Comparison of ENCODE assay signal across 8 cellular contexts in genomic region chr11:119094816-119095065, GRCh38. TPM values are rescaled to one million over a fixed set of nuclear protein-coding genes. Genes with fewer than 3 reads are reported as not detected.
DNase-seq lines count a peak whose midpoint lies in the region; ATAC-seq and TF ChIP-seq lines count a peak whose summit lies in the region.

No MANE protein-coding gene starts in this region.

- no peaks in the 10 kb centered on the region for H3K27me3 Mint-ChIP-seq in activated T-cell treated with anti-CD3 and anti-CD28 coated beads, Interleukin-2, amount 50 U/mL, for 72 hours (ENCODE audit: low read depth)
- H3K27me3 Mint-ChIP-seq in nephron (ENCODE audit: low read depth), result peaks cover 3% of the 10 kb centered on the region

- peak overlapping the region; percentile 96 to 97 for H3K4me3 Mint-ChIP-seq in activated T-cell treated with anti-CD3 and anti-CD28 coated beads, Interleukin-2, amount 50 U/mL, for 72 hours
- peak overlapping the region; percentile 92 to 95 (median 94) for H3K4me3 Mint-ChIP-seq in nephron

- peaks cover 47% of the 10 kb centered on the region for H3K4me1 Mint-ChIP-seq in activated T-cell treated with anti-CD3 and anti-CD28 coated beads, Interleukin-2, amount 50 U/mL, for 72 hours (ENCODE audit: low read depth)
- H3K4me1 Mint-ChIP-seq in nephron, result peaks cover 42% of the 10 kb centered on the region

- ATAC-seq in GM21526 (IDR thresholded peaks at IDR 0.05; ENCODE audit: low FRiP score, unreplicated experiment), result peak; percentile 25
- ATAC-seq in activated T-cell treated with anti-CD3 and anti-CD28 coated beads, Interleukin-2, amount 50 U/mL, for 72 hours (replicated peaks in 1 of 2), result peak; percentile 27 to 29

- TF ChIP-seq CTCF in foreskin fibroblast (IDR thresholded peaks at IDR 0.05; ENCODE audit: low read depth, low read length) (peak; percentile 77), nephron (IDR thresholded peaks at IDR 0.05; ENCODE audit: unreplicated experiment in 3 of 3) (peak; percentile 57 to 80 (median 64))

- no peaks in the 10 kb centered on the region for H3K9me3 Mint-ChIP-seq in activated T-cell treated with anti-CD3 and anti-CD28 coated beads, Interleukin-2, amount 50 U/mL, for 72 hours
- no peaks in the 10 kb centered on the region for H3K9me3 Mint-ChIP-seq in nephron

- peak overlapping the region; percentile 70 to 83 for H3K4me3 ChIP-seq in foreskin fibroblast (ENCODE audit: low read depth in 1 of 2, low read length in 2 of 2)

- H3K36me3 Mint-ChIP-seq in activated T-cell treated with anti-CD3 and anti-CD28 coated beads, Interleukin-2, amount 50 U/mL, for 72 hours (ENCODE audit: insufficient read depth in 2 of 2), result peaks cover 24 to 28% of the 10 kb centered on the region in 2 donors
- H3K36me3 Mint-ChIP-seq in nephron (ENCODE audit: low read depth), result peaks cover 46% of the 10 kb centered on the region

- H3K27ac Mint-ChIP-seq in activated T-cell treated with anti-CD3 and anti-CD28 coated beads, Interleukin-2, amount 50 U/mL, for 72 hours, result peak overlapping the region; percentile 97
- H3K27ac Mint-ChIP-seq in nephron, result peak overlapping the region; percentile 4 to 94 (median 48)

- DNase-seq in NCI-H82 (lab: John Stamatoyannopoulos, UW) (peak; percentile 69), NCI-H82 treated with DMSO at 0.1 percent for 48 hours (lab: John Stamatoyannopoulos, UW; ENCODE audit: unreplicated experiment) (no peak), HuH-7.5 (ENCODE audit: low spot score) (peak; percentile 39), foreskin fibroblast (peak; percentile 87 to 95), ecto neural progenitor cell (ENCODE audit: low spot score) (no peak)
- peak; percentile 61 to 77 for DNase-seq in activated T-cell treated with anti-CD3 and anti-CD28 coated beads, Interleukin-2, amount 50 U/mL, for 72 hours

RNA-seq across cellular contexts. Expression of gene DPAGT1, which starts 6.9 kb away (rescaled TPM):
- 10 to 100 TPM; 63.8 to 81.9 TPM for total RNA-seq in activated T-cell treated with anti-CD3 and anti-CD28 coated beads, Interleukin-2, amount 50 U/mL, for 72 hours

RNA-seq across cellular contexts. Expression of gene HMBS, which starts 10.1 kb away (rescaled TPM):
- 10 to 100 TPM; 31.6 to 42.5 TPM for total RNA-seq in activated T-cell treated with anti-CD3 and anti-CD28 coated beads, Interleukin-2, amount 50 U/mL, for 72 hours

RNA-seq across cellular contexts. Expression of gene C2CD2L, which starts 12.4 kb away (rescaled TPM):
- 10 to 100 TPM; 21.0 to 21.1 TPM for total RNA-seq in activated T-cell treated with anti-CD3 and anti-CD28 coated beads, Interleukin-2, amount 50 U/mL, for 72 hours

RNA-seq across cellular contexts. Expression of gene HINFP, which starts 26.6 kb away (rescaled TPM):
- 10 to 100 TPM; 31.9 to 34.1 TPM for total RNA-seq in activated T-cell treated with anti-CD3 and anti-CD28 coated beads, Interleukin-2, amount 50 U/mL, for 72 hours

RNA-seq across cellular contexts. Expression of gene VPS11, which starts 27.1 kb away (rescaled TPM):
- total RNA-seq in activated T-cell treated with anti-CD3 and anti-CD28 coated beads, Interleukin-2, amount 50 U/mL, for 72 hours, result 10 to 100 TPM; 24.0 to 24.2 TPM

Comparison
In these comparisons a context has a peak if more than half of its experiments do, and no peak if none do; other contexts are left out.
1. DNase-seq: peak in NCI-H82 (single experiment), HuH-7.5 (single experiment), activated T-cell treated with anti-CD3 and anti-CD28 coated beads, Interleukin-2, amount 50 U/mL, for 72 hours (2 of 2) and foreskin fibroblast (2 of 2); none in NCI-H82 treated with DMSO at 0.1 percent for 48 hours (single experiment) and ecto neural progenitor cell (single experiment).